22 cellular contexts compared by ENCODE assay signal in the genomic region with DNA sequence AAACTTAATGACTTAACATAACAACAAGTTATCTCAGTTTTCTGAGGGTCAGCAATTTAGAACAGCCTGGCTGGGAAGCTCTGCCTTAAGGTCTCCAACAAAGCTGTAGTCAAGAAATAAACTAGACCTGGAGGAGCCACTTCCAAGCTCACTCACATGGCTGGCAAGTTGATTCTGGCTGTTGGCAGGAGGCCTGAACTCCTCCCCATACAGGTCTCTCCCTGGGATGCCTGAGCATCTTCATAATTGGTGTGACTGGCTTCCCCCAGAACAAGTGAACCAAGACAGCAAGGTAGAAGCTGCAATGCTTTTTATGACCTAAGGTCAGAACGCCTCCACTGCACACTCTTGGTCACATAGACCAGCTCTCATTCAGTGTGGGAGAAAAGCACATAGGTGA.
DNase-seq lines count a peak whose midpoint lies in the region; ATAC-seq, FAIRE-seq and TF ChIP-seq lines count a peak whose summit lies in the region.
"Had no signal": no experiment of that assay in that cellular context is flagged by ENCODE, and none has a peak within 500 bp of the region (broad histone marks: within the 10 kb centered on the region; RNA-seq: fewer than 3 reads in every experiment).

No MANE protein-coding gene starts in this region.

- CTCF ChIA-PET in T-cell (lab: Charles Lee) = no interaction called here

- no peak for TF ChIP-seq CTCF in bronchial epithelial cell (IDR thresholded peaks at IDR 0.05; ENCODE audit: insufficient read depth, low read length, severe bottlenecking)
- TF ChIP-seq CTCF in psoas muscle (IDR thresholded peaks at IDR 0.05) = no peak

- H3K9me3 ChIP-seq in psoas muscle (no peaks in the 10 kb centered on the region), GM23248 (ENCODE audit: low read depth) (no peaks in the 10 kb centered on the region)
- H3K9me3 ChIP-seq: HAP-1, MG63 had no signal

- no peak for FAIRE-seq in bronchial epithelial cell (lab: Jason Lieb, UNC)
- FAIRE-seq: G401.6 had no signal

- POLR2A ChIA-PET in T-cell (lab: Charles Lee) = no interaction called here

- in situ Hi-C loops in GM23248 (cut with MboI) = no loop called here

- no peak overlapping the region for H3K4me2 ChIP-seq in GM23248 (ENCODE audit: unreplicated experiment)
- H3K4me2 ChIP-seq: PC-9 had no signal

- no peaks in the 10 kb centered on the region for H3K9me3 Mint-ChIP-seq in T-cell
- H3K9me3 Mint-ChIP-seq: CD4-positive, alpha-beta memory T cell had no signal

- H4K20me1 ChIP-seq in GM23248 (ENCODE audit: insufficient read depth) = no peaks in the 10 kb centered on the region; the same call in 1 of the 2 replicates

- H3K79me2 ChIP-seq in GM23248 (ENCODE audit: insufficient read depth) = peaks cover 87% of the 10 kb centered on the region

- H3K36me3 ChIP-seq in bronchial epithelial cell (ENCODE audit: control insufficient read depth, insufficient read depth, low read length) (no peaks in the 10 kb centered on the region), psoas muscle (ENCODE audit: insufficient read depth in 1 of 2, low read depth in 1 of 2) (no peaks in the 10 kb centered on the region), GM23248 (ENCODE audit: low read depth) (no peaks in the 10 kb centered on the region)
- H3K36me3 ChIP-seq: HAP-1, MG63 had no signal

- ATAC-seq in left ventricle myocardium superior (no peak), left cardiac atrium (no peak), psoas muscle (no peak), T-cell (replicated peaks in 1 of 4) (no peak)
- ATAC-seq: GM12878 had no signal

- H3K27me3 Mint-ChIP-seq in T-cell = peaks cover 13 to 20% of the 10 kb centered on the region in 2 donors

- no peak overlapping the region for H3K4me3 Mint-ChIP-seq in T-cell
- H3K4me3 Mint-ChIP-seq: CD4-positive, alpha-beta memory T cell had no signal

- no peaks in the 10 kb centered on the region for H3K9me2 ChIP-seq in GM23248 (ENCODE audit: insufficient read depth)

- H3K36me3 Mint-ChIP-seq in T-cell = no peaks in the 10 kb centered on the region
- H3K36me3 Mint-ChIP-seq: CD4-positive, alpha-beta memory T cell had no signal

- no peak overlapping the region for H2AFZ ChIP-seq in GM23248
- H2AFZ ChIP-seq: PC-9 had no signal

- H3K27me3 ChIP-seq in bronchial epithelial cell (ENCODE audit: control insufficient read depth, insufficient read depth, low read length) (no peaks in the 10 kb centered on the region), psoas muscle (ENCODE audit: insufficient read depth in 3 of 3, low read length in 2 of 3) (no peaks in the 10 kb centered on the region), GM23248 (replicated peaks; ENCODE audit: insufficient read depth) (no peaks in the 10 kb centered on the region)
- H3K27me3 ChIP-seq: MG63 had no signal

- WGBS in psoas muscle, 3 donors = 95 to 100% (median 96%) methylated on average over 1 of the region's 1 CpG
- 100% methylated on average over 1 of the region's 1 CpG for WGBS in GM23248 (ENCODE audit: low coverage in 1 of 2, low lambda C conversion rate in 2 of 2, missing lambda C conversion rate in 2 of 2), 2 experiments

- H3F3A ChIP-seq in GM23248 (ENCODE audit: insufficient read depth) = peaks cover 4% of the 10 kb centered on the region; the same call in 1 of the 2 replicates

- H3K4me1 Mint-ChIP-seq in T-cell = no peaks in the 10 kb centered on the region
- H3K4me1 Mint-ChIP-seq: CD4-positive, alpha-beta memory T cell had no signal

- peak; percentile 41 for DNase-seq in left ventricle myocardium superior
- no peak for DNase-seq in left cardiac atrium
- peak; percentile 42 for DNase-seq in bronchial epithelial cell (ENCODE audit: low read depth)
- no peak for DNase-seq in psoas muscle
- DNase-seq in GM23248 = no peak
- DNase-seq in activated CD4-positive, alpha-beta T cell treated with anti-CD3 and anti-CD28 coated beads for 1 hour = no peak
- DNase-seq in T-cell = no peak
- DNase-seq: C1 segment of cervical spinal cord; CD4-positive, alpha-beta memory T cell; COR-L47; GOT3; KG1; MG63; NCI-H1105 treated with DMSO at 0.1 percent for 48 hours; NCI-H146; NCI-H2029; NCI-H526 treated with DMSO at 0.1 percent for 48 hours; PC-9; SHP77 treated with DMSO at 0.1 percent for 48 hours had no signal

- peaks cover 69% of the 10 kb centered on the region for H3K4me1 ChIP-seq in psoas muscle
- peaks cover 22% of the 10 kb centered on the region for H3K4me1 ChIP-seq in GM23248 (ENCODE audit: insufficient read depth)
- H3K4me1 ChIP-seq: HAP-1 had no signal

- peak overlapping the region; percentile 88 for H3K27ac ChIP-seq in psoas muscle
- H3K27ac ChIP-seq in GM23248 = no peak overlapping the region
- H3K27ac ChIP-seq: PC-9 had no signal

- no peak overlapping the region for H3K27ac Mint-ChIP-seq in T-cell
- H3K27ac Mint-ChIP-seq: CD4-positive, alpha-beta memory T cell had no signal

- H3K4me3 ChIP-seq in bronchial epithelial cell (ENCODE audit: low read depth, low read length) = no peak overlapping the region
- no peak overlapping the region for H3K4me3 ChIP-seq in psoas muscle
- H3K4me3 ChIP-seq in GM23248 = no peak overlapping the region
- H3K4me3 ChIP-seq: GM12878, HAP-1, MG63, PC-9 had no signal

- intact Hi-C loops in left ventricle myocardium superior (cut with micrococcal nuclease) = no loop called here
- intact Hi-C loops in left cardiac atrium (cut with DNase I) = loop anchor here in 1 of 2 donors (5.0 kb wide), 1 partner anchor 77 kb away; no protein-coding TSS in a partner anchor
- intact Hi-C loops in psoas muscle (cut with DNase I) = loop anchor here in 1 of 2 donors (5.0 kb wide), 2 partner anchors 77 to 128 kb away; a partner anchor contains a TSS

- no peak overlapping the region for H3K9ac ChIP-seq in GM23248

Comparison
In these comparisons a context has a peak if more than half of its experiments do, and no peak if none do; other contexts are left out.
1. DNase-seq: peak in left ventricle myocardium superior (single experiment) and bronchial epithelial cell (single experiment); none in left cardiac atrium (single experiment), psoas muscle (0 of 2), GM23248 (single experiment), activated CD4-positive, alpha-beta T cell treated with anti-CD3 and anti-CD28 coated beads for 1 hour (single experiment) and T-cell (0 of 34).